ENCODE assay signal across 9 cellular contexts in the genomic region with DNA sequence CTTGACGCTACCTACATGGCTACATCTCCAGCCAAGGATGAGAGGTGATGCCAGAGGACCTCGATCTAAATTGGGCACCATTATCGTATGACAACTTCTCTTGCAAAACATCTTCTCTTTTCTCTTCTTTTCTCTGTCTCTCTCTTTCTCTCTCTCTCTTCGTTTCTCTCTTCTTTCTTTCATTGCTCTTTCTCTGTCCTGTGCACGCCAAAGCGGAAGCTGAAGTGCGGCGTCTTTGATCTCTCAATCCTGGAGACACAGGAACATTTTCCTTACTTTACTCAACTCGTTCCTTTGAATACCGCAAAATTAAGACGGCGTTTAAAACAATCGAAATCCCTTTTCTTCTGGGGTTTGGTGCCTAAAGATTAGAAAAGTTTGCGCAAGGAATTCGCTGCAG.
A peak's percentile ranks its signal among the peaks of the same experiment; 100 is the strongest.
DNase-seq lines count a peak whose midpoint lies in the region; ATAC-seq, FAIRE-seq and TF ChIP-seq lines count a peak whose summit lies in the region.
"Had no signal": no experiment of that assay in that cellular context is flagged by ENCODE, and none has a peak within 500 bp of the region (broad histone marks: within the 10 kb centered on the region; RNA-seq: fewer than 3 reads in every experiment).

No MANE protein-coding gene starts in this region.

- H3K27me3 ChIP-seq in thyroid gland = no peaks in the 10 kb centered on the region

- FAIRE-seq in RCC 7860 (lab: Jason Lieb, UNC) = peak; percentile 24
- no peak for FAIRE-seq in H54 (lab: Jason Lieb, UNC)

- H3K36me3 Mint-ChIP-seq in glutamatergic neuron (ENCODE audit: unreplicated experiment) = no peaks in the 10 kb centered on the region

- H3K27ac ChIP-seq in thyroid gland (peak overlapping the region in 1 of 3 donors; percentile 58), coronary artery (no peak overlapping the region)

- H3K4me1 Mint-ChIP-seq in glutamatergic neuron (ENCODE audit: low read depth, unreplicated experiment) = peaks cover 4% of the 10 kb centered on the region

- no peaks in the 10 kb centered on the region for H3K27me3 Mint-ChIP-seq in glutamatergic neuron (ENCODE audit: unreplicated experiment)

- H3K9me3 ChIP-seq in thyroid gland = no peaks in the 10 kb centered on the region

- peak overlapping the region; percentile 97 for H3K4me3 Mint-ChIP-seq in glutamatergic neuron (ENCODE audit: unreplicated experiment)

- intact Hi-C loops in Right ventricle myocardium superior (cut with DNase I) = no loop called here
- intact Hi-C loops in cardiac septum (cut with DNase I) = no loop called here
- intact Hi-C loops in thyroid gland (cut with DNase I) = no loop called here

- no peaks in the 10 kb centered on the region for H3K4me1 ChIP-seq in thyroid gland

- no peak for TF ChIP-seq POLR2A in thyroid gland (IDR thresholded peaks at IDR 0.05)
- TF ChIP-seq POLR2A in H54 (IDR thresholded peaks at IDR 0.05; ENCODE audit: low read depth, low read length) = no peak

- DNase-seq in Right ventricle myocardium superior (peak; percentile 35), cardiac septum (ENCODE audit: low spot score) (no peak), RCC 7860 (ENCODE audit: low spot score) (no peak), glutamatergic neuron (no peak), thyroid gland (peak in 1 of 2 donors; percentile 25), coronary artery (ENCODE audit: low spot score) (no peak), GM10266 (ENCODE audit: extremely low spot score) (no peak), H54 (ENCODE audit: insufficient read length, low spot score) (no peak)
- DNase-seq: MM.1S had no signal

- no peak for TF ChIP-seq CTCF in glutamatergic neuron (IDR thresholded peaks at IDR 0.05; ENCODE audit: partially characterized antibody, unreplicated experiment)
- TF ChIP-seq CTCF in thyroid gland (IDR thresholded peaks at IDR 0.05) = no peak
- no peak for TF ChIP-seq CTCF in coronary artery (IDR thresholded peaks at IDR 0.05)
- TF ChIP-seq CTCF in GM10266 (IDR thresholded peaks at IDR 0.05; ENCODE audit: control insufficient read depth, insufficient read depth, low read depth, missing control alignments) = no peak

- H3K9me3 Mint-ChIP-seq in glutamatergic neuron (ENCODE audit: unreplicated experiment) = peaks cover 2% of the 10 kb centered on the region

- H3K4me3 ChIP-seq in thyroid gland (replicated peaks in 1 of 3) (peak overlapping the region in 2 of 3 donors; percentile 47 to 75), coronary artery (no peak overlapping the region)

- H3K27ac Mint-ChIP-seq in glutamatergic neuron (ENCODE audit: unreplicated experiment) = peak overlapping the region; percentile 89

- peak; percentile 28 for ATAC-seq in Right ventricle myocardium superior (ENCODE audit: poor library complexity)

- 1 to 2% methylated on average over 14 to 15 of the region's 15 CpGs for WGBS in thyroid gland, 2 donors

- H3K36me3 ChIP-seq in thyroid gland = no peaks in the 10 kb centered on the region
